ENCODE assay signal across 11 cellular contexts in genomic region chr9:92506184-92506857, GRCh38. TPM values are rescaled to one million over a fixed set of nuclear protein-coding genes. Genes with fewer than 3 reads are reported as not detected.
A peak's percentile ranks its signal among the peaks of the same experiment; 100 is the strongest.
DNase-seq lines count a peak whose midpoint lies in the region; ATAC-seq and TF ChIP-seq lines count a peak whose summit lies in the region.
"Had no signal": no experiment of that assay in that cellular context is flagged by ENCODE, and none has a peak within 500 bp of the region (broad histone marks: within the 10 kb centered on the region; RNA-seq: fewer than 3 reads in every experiment).

No MANE protein-coding gene starts in this region.

- H3K4me2 ChIP-seq in fibroblast of lung (ENCODE audit: extremely low read depth, insufficient read depth, low read length) (peak overlapping the region; percentile 73), osteoblast (ENCODE audit: insufficient read depth, low read length) (peak overlapping the region; percentile 77)

- TF ChIP-seq CTCF in fibroblast of lung (conservative IDR thresholded peaks at IDR 0.05 in 1 of 2, IDR thresholded peaks at IDR 0.05 in 1 of 2; ENCODE audit: low read depth in 1 of 2, low read length in 2 of 2), result no peak
- no peak for TF ChIP-seq CTCF in osteoblast (IDR thresholded peaks at IDR 0.05; ENCODE audit: extremely low read depth, low read depth, low read length)

- no peaks in the 10 kb centered on the region for H3K27me3 ChIP-seq in SJSA1 (replicated peaks)
- H3K27me3 ChIP-seq in fibroblast of lung (ENCODE audit: control insufficient read depth, insufficient read depth, low read length), result no peaks in the 10 kb centered on the region
- H3K27me3 ChIP-seq in osteoblast (ENCODE audit: insufficient read depth, low read length), result no peaks in the 10 kb centered on the region

- no peaks in the 10 kb centered on the region for H3K36me3 ChIP-seq in SJSA1
- H3K36me3 ChIP-seq in fibroblast of lung (ENCODE audit: control insufficient read depth, insufficient read depth, low read length), result no peaks in the 10 kb centered on the region
- H3K36me3 ChIP-seq in osteoblast (ENCODE audit: insufficient read depth, low read length), result no peaks in the 10 kb centered on the region

- H3K4me1 ChIP-seq in SJSA1 (replicated peaks) (peaks cover 44% of the 10 kb centered on the region), fibroblast of lung (ENCODE audit: control insufficient read depth, extremely low read depth, insufficient read depth, low read length) (peaks cover 29% of the 10 kb centered on the region), osteoblast (ENCODE audit: insufficient read depth, low read length) (peaks cover 38% of the 10 kb centered on the region)

- no peak for ATAC-seq in HG03469 (IDR thresholded peaks at IDR 0.05; ENCODE audit: unreplicated experiment)

- H2AFZ ChIP-seq in fibroblast of lung (ENCODE audit: low read length) (no peak overlapping the region), osteoblast (ENCODE audit: low read length) (peak overlapping the region; percentile 76)

- H3K79me2 ChIP-seq in fibroblast of lung (ENCODE audit: control insufficient read depth, insufficient read depth, low read length), result no peaks in the 10 kb centered on the region
- no peaks in the 10 kb centered on the region for H3K79me2 ChIP-seq in osteoblast (ENCODE audit: insufficient read depth, low read length)

- H4K20me1 ChIP-seq in fibroblast of lung (ENCODE audit: control insufficient read depth, extremely low read depth, insufficient read depth, low read length) (no peaks in the 10 kb centered on the region), osteoblast (ENCODE audit: insufficient read depth, low read length) (no peaks in the 10 kb centered on the region)

- no peak overlapping the region for H3K4me3 ChIP-seq in SJSA1
- peak overlapping the region in 2 of 4 experiments; percentile 29 to 68 for H3K4me3 ChIP-seq in fibroblast of lung (replicated peaks in 1 of 4; ENCODE audit: control extremely low read depth in 1 of 4, insufficient read depth in 1 of 4, low read depth in 3 of 4, low read length in 4 of 4)
- peak overlapping the region; percentile 40 for H3K4me3 ChIP-seq in osteoblast (ENCODE audit: insufficient read depth, low read length)

- DNase-seq in AG08396 (ENCODE audit: low spot score) (peak; percentile 76), SJSA1 (ENCODE audit: low read depth in 1 of 2, low spot score in 2 of 2) (peak; percentile 84 to 86), fibroblast of lung (ENCODE audit: low read depth in 2 of 2) (peak; percentile 97), osteoblast (ENCODE audit: insufficient read length, low spot score, missing footprints) (peak; percentile 93), NCI-H2107 treated with DMSO at 0.1 percent for 48 hours (lab: John Stamatoyannopoulos, UW; ENCODE audit: unreplicated experiment) (no peak), AML-193 (lab: John Stamatoyannopoulos, UW) (no peak)
- no peak for DNase-seq in activated effector memory CD4-positive, alpha-beta T cell treated with anti-CD3 and anti-CD28 coated beads, Interleukin-2, amount 50 U/mL, for 16 hours
- DNase-seq: activated CD4-positive, CD25-positive, alpha-beta regulatory T cell; CD4-positive, alpha-beta memory T cell; NCI-H446 had no signal

- H3K9ac ChIP-seq in fibroblast of lung (ENCODE audit: insufficient read depth, low read length), result no peak overlapping the region

- H3K27ac ChIP-seq in SJSA1, result peak overlapping the region; percentile 88
- H3K27ac ChIP-seq in fibroblast of lung (ENCODE audit: insufficient read depth, low read length), result peak overlapping the region; percentile 82
- H3K27ac ChIP-seq in osteoblast (ENCODE audit: low read depth, low read length), result peak overlapping the region; percentile 84

- H3K9me3 ChIP-seq in SJSA1 (replicated peaks) (no peaks in the 10 kb centered on the region), fibroblast of lung (ENCODE audit: control insufficient read depth, insufficient read depth, low read depth, low read length) (no peaks in the 10 kb centered on the region), osteoblast (ENCODE audit: low read depth, low read length) (no peaks in the 10 kb centered on the region)

RNA-seq across cellular contexts. Expression of gene ASPN, which starts 24.0 kb away (rescaled TPM):
- total RNA-seq in SJSA1 (2014; rRNA removed; shearing (Covaris generic)), result not detected in 2 replicates
- total RNA-seq in fibroblast of lung (10.4 and 10.5 TPM in 2 replicates), osteoblast (1.1 and 1.2 TPM in 2 replicates)
- polyA plus RNA-seq in fibroblast of lung, result 4.1 and 5.5 TPM in 2 replicates
- 2.0 and 2.3 TPM in 2 replicates for polyA plus RNA-seq in fibroblast of lung (2012)
- 0.48 TPM in 1 of 2 replicates, not detected in the other for polyA minus RNA-seq in fibroblast of lung (ENCODE audit: low replicate concordance)
- total RNA-seq: CD4-positive, alpha-beta memory T cell had no signal
- polyA plus RNA-seq: CD4-positive, alpha-beta memory T cell had no signal

RNA-seq across cellular contexts. Expression of gene ECM2, which starts 29.5 kb away (rescaled TPM):
- total RNA-seq in SJSA1 (2014; rRNA removed; shearing (Covaris generic)), result 2.2 and 4.9 TPM in 2 replicates
- total RNA-seq in fibroblast of lung (6.8 and 10.0 TPM in 2 replicates), osteoblast (55.4 and 62.2 TPM in 2 replicates)
- 2.3 and 17.2 TPM in 2 replicates for polyA plus RNA-seq in fibroblast of lung
- 1.3 and 7.4 TPM in 2 replicates for polyA plus RNA-seq in fibroblast of lung (2012)
- 4.2 and 5.2 TPM in 2 replicates for polyA minus RNA-seq in fibroblast of lung (ENCODE audit: low replicate concordance)
- total RNA-seq: CD4-positive, alpha-beta memory T cell had no signal
- polyA plus RNA-seq: CD4-positive, alpha-beta memory T cell had no signal

Comparison
In these comparisons a context has a peak if more than half of its experiments do, and no peak if none do; other contexts are left out.
1. DNase-seq: peak in AG08396 (single experiment), SJSA1 (2 of 2), fibroblast of lung (2 of 2) and osteoblast (single experiment); none in NCI-H2107 treated with DMSO at 0.1 percent for 48 hours (single experiment), activated effector memory CD4-positive, alpha-beta T cell treated with anti-CD3 and anti-CD28 coated beads, Interleukin-2, amount 50 U/mL, for 16 hours (single experiment) and AML-193 (0 of 2).
2. Peak in every context shown above with its lines, with median percentiles within 50 percentile points of each other: H3K27ac ChIP-seq.